In the genomic region with DNA sequence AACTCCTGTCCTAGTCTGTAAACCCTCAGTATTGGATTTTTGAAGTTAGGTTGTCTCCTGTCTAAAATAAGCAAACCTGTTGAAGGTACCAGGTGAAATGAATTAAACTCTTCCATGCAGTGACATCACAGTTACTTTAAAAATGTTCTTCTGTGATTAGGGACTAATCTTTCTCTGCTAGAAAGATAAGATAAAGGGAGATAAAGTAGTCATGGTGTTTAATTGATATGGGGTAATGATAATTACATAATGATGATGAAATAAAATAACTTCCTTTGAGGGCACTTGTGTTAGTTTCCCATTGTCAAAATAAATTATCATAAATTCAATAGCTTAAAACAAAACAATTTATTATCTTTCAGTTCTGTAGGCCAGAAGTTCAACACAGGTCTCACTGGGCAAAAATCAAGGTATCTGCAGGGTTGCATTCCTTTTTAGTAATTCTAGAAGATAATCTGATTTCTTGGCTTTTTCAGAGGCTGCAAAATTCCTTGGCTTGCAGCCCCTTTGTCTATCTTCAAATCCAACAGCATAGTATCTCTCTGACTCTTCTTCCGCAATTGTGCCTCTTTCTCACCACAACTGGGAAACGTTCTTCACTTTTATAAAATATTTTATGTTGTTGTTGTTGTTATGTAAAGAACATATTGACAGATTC, we compare ENCODE assay signal across 21 cellular contexts.
"Had no signal": no experiment of that assay in that cellular context is flagged by ENCODE, and none has a peak within 500 bp of the region (broad histone marks: within the 10 kb centered on the region; RNA-seq: fewer than 3 reads in every experiment).

No MANE protein-coding gene starts in this region.

- H3K9me3 Mint-ChIP-seq: dendritic cell treated with granulocyte-macrophage colony-stimulating factor and Interleukin-4, amounts not matched to agents 40 ng/mL and 50 ng/mL, for 4 days had no signal

- H3K27ac ChIP-seq: colonic mucosa, esophagus muscularis mucosa, foreskin keratinocyte, gastroesophageal sphincter, heart left ventricle, hepatocyte, left lung, lower lobe of right lung had no signal

- H3K27me3 Mint-ChIP-seq: dendritic cell treated with granulocyte-macrophage colony-stimulating factor and Interleukin-4, amounts not matched to agents 40 ng/mL and 50 ng/mL, for 4 days; effector memory CD8-positive, alpha-beta T cell; naive B cell had no signal

- H3K36me3 Mint-ChIP-seq: immature natural killer cell, naive B cell had no signal

- H3K4me3 ChIP-seq: colonic mucosa, esophagus muscularis mucosa, gastroesophageal sphincter, heart left ventricle, hepatocyte, left lung, lower lobe of right lung, mucosa of descending colon had no signal

- H3K27ac Mint-ChIP-seq: dendritic cell treated with granulocyte-macrophage colony-stimulating factor and Interleukin-4, amounts not matched to agents 40 ng/mL and 50 ng/mL, for 4 days; effector memory CD8-positive, alpha-beta T cell; immature natural killer cell; naive B cell had no signal

- H3K4me3 Mint-ChIP-seq: dendritic cell treated with granulocyte-macrophage colony-stimulating factor and Interleukin-4, amounts not matched to agents 40 ng/mL and 50 ng/mL, for 4 days; effector memory CD8-positive, alpha-beta T cell; immature natural killer cell; naive B cell had no signal

- ATAC-seq: effector memory CD8-positive, alpha-beta T cell; foreskin keratinocyte; gastroesophageal sphincter; heart left ventricle; left cardiac atrium; left lung; left ventricle myocardium superior; lower lobe of right lung; mucosa of descending colon had no signal

- H3K4me1 Mint-ChIP-seq: immature natural killer cell, naive B cell had no signal

- H3K36me3 ChIP-seq: colonic mucosa, esophagus muscularis mucosa, gastroesophageal sphincter, heart left ventricle, left lung, lower lobe of right lung had no signal

- H3K27me3 ChIP-seq: colonic mucosa, esophagus muscularis mucosa, foreskin keratinocyte, gastroesophageal sphincter, heart left ventricle, hepatocyte, left lung had no signal

- H3K79me2 ChIP-seq: hepatocyte had no signal

- H3K4me2 ChIP-seq: hepatocyte had no signal

- DNase-seq: colonic mucosa; cortex of kidney; effector CD8-positive, alpha-beta T cell; effector memory CD8-positive, alpha-beta T cell; foreskin keratinocyte; heart left ventricle; hypothalamus; immature natural killer cell; islet precursor cell; kidney; left cardiac atrium; left lung; left ventricle myocardium superior; lower lobe of right lung; mesenchymal stem cell; mucosa of descending colon; naive B cell had no signal

- H3K4me1 ChIP-seq: colonic mucosa, esophagus muscularis mucosa, foreskin keratinocyte, gastroesophageal sphincter, heart left ventricle, left lung, lower lobe of right lung had no signal
